ENCODE assay signal across 25 cellular contexts in genomic region chr21:25887646-25888321, GRCh38.
DNase-seq lines count a peak whose midpoint lies in the region; ATAC-seq and TF ChIP-seq lines count a peak whose summit lies in the region.
"Had no signal": no experiment of that assay in that cellular context is flagged by ENCODE, and none has a peak within 500 bp of the region (broad histone marks: within the 10 kb centered on the region; RNA-seq: fewer than 3 reads in every experiment).

No MANE protein-coding gene starts in this region.

- peak; percentile 10 for ATAC-seq in Right ventricle myocardium superior (ENCODE audit: poor library complexity)
- ATAC-seq: activated naive CD4-positive, alpha-beta T cell treated with anti-CD3 and anti-CD28 coated beads, Interleukin-2, amount 50 U/mL, for 72 hours; GM12878; psoas muscle; stimulated activated memory B cell treated with anti-CD40 and anti-IgM and Interleukin-4, amounts not matched to agents 10 μg/mL and 1 μg/mL and 100 μg/mL, for 72 hours had no signal

- no peak for TF ChIP-seq POLR2A in Peyer's patch (IDR thresholded peaks at IDR 0.05)

- H3K27ac ChIP-seq in left ventricle myocardium inferior (replicated peaks), result no peak overlapping the region
- H3K27ac ChIP-seq in mucosa of rectum (ENCODE audit: low read depth in 2 of 2, low read length in 2 of 2), result peak overlapping the region; percentile 78 to 83
- peak overlapping the region in 2 of 4 donors; percentile 28 to 57 for H3K27ac ChIP-seq in Peyer's patch
- H3K27ac ChIP-seq: ascending aorta, esophagus muscularis mucosa, psoas muscle, skin epidermis, testis had no signal

- intact Hi-C loops in Right ventricle myocardium superior (cut with DNase I) (no loop called here), left ventricle myocardium inferior (cut with micrococcal nuclease) (loop anchor here (10.0 kb wide), 1 partner anchor 827 kb away; no protein-coding TSS in a partner anchor), posterior vena cava (cut with DNase I) (loop anchor here (10.0 kb wide), 2 partner anchors 277 to 287 kb away; partner anchors contain the start of gene APP (in 1 of the 2))

- H3K4me1 ChIP-seq in left ventricle myocardium inferior (peaks cover 28% of the 10 kb centered on the region), mucosa of rectum (ENCODE audit: control insufficient read depth in 2 of 2, insufficient read depth in 2 of 2, low read length in 2 of 2) (peaks cover 19 to 45% of the 10 kb centered on the region in 2 donors), Peyer's patch (peaks cover 0 to 4% (median 0%) of the 10 kb centered on the region in 4 donors)
- H3K4me1 ChIP-seq: ascending aorta, psoas muscle, testis had no signal

- DNase-seq in Right ventricle myocardium superior, result no peak
- DNase-seq in left ventricle myocardium inferior, result no peak
- peak; percentile 90 for DNase-seq in kidney epithelial cell (ENCODE audit: low read depth)
- DNase-seq in stimulated activated CD4-positive, alpha-beta T cell treated with anti-CD3 and anti-CD28 coated beads, Interleukin-2, amount 100 ng/mL, for 24 hours, result no peak
- DNase-seq in posterior vena cava (ENCODE audit: low spot score), result no peak
- no peak for DNase-seq in cerebellar nuclear complex (lab: John Stamatoyannopoulos, UW)
- DNase-seq in Peyer's patch, result no peak
- DNase-seq: activated CD4-positive, CD25-positive, alpha-beta regulatory T cell treated with anti-CD3 and anti-CD28 coated beads, Interleukin-2, amount 50 U/mL, for 72 hours; CD8-positive, alpha-beta memory T cell; DMS79 treated with DMSO at 0.1 percent for 48 hours; effector CD8-positive, alpha-beta T cell; midbrain; NCI-H1694; NCI-H2171 treated with DMSO at 0.1 percent for 48 hours; NCI-H748 treated with DMSO at 0.1 percent for 48 hours; psoas muscle; T1000; testis had no signal

- peak overlapping the region in 1 of 2 donors; percentile 37 for H3K9ac ChIP-seq in mucosa of rectum (ENCODE audit: low read depth in 1 of 2, low read length in 2 of 2)

- H3K4me3 ChIP-seq in left ventricle myocardium inferior, result no peak overlapping the region
- H3K4me3 ChIP-seq in kidney epithelial cell (ENCODE audit: low read depth, low read length), result no peak overlapping the region
- H3K4me3 ChIP-seq in mucosa of rectum (ENCODE audit: low read length in 2 of 2), result peak overlapping the region; percentile 53 to 56
- H3K4me3 ChIP-seq in Peyer's patch, result no peak overlapping the region
- H3K4me3 ChIP-seq: ascending aorta, esophagus muscularis mucosa, GM12878, psoas muscle, skin epidermis, testis had no signal

- H3K36me3 ChIP-seq in left ventricle myocardium inferior (peaks cover 34% of the 10 kb centered on the region), kidney epithelial cell (ENCODE audit: control insufficient read depth, insufficient read depth, low read length) (peaks cover 1% of the 10 kb centered on the region), mucosa of rectum (ENCODE audit: control insufficient read depth in 2 of 2, insufficient read depth in 2 of 2, low read length in 2 of 2) (peaks cover 3 to 6% of the 10 kb centered on the region in 2 donors), Peyer's patch (peaks cover 0 to 9% (median 0%) of the 10 kb centered on the region in 3 donors)

- no peaks in the 10 kb centered on the region for H3K9me3 ChIP-seq in left ventricle myocardium inferior (replicated peaks)
- no peaks in the 10 kb centered on the region for H3K9me3 ChIP-seq in mucosa of rectum (ENCODE audit: control insufficient read depth in 2 of 2, low read length in 2 of 2)
- no peaks in the 10 kb centered on the region for H3K9me3 ChIP-seq in Peyer's patch
- H3K9me3 ChIP-seq: ascending aorta, esophagus muscularis mucosa, psoas muscle, testis had no signal

- H3K27me3 ChIP-seq in left ventricle myocardium inferior (ENCODE audit: low read depth) (no peaks in the 10 kb centered on the region), kidney epithelial cell (ENCODE audit: control insufficient read depth, insufficient read depth, low read length) (no peaks in the 10 kb centered on the region), mucosa of rectum (ENCODE audit: control insufficient read depth in 2 of 2, insufficient read depth in 2 of 2, low read length in 2 of 2) (no peaks in the 10 kb centered on the region), Peyer's patch (no peaks in the 10 kb centered on the region)
- H3K27me3 ChIP-seq: ascending aorta, esophagus muscularis mucosa, testis had no signal

- TF ChIP-seq CTCF in left ventricle myocardium inferior (IDR thresholded peaks at IDR 0.05; ENCODE audit: borderline replicate concordance) (no peak), kidney epithelial cell (IDR thresholded peaks at IDR 0.05; ENCODE audit: insufficient read depth, low read length, poor library complexity, severe bottlenecking) (no peak), Peyer's patch (IDR thresholded peaks at IDR 0.05) (no peak)

Comparison
In these comparisons a context has a peak if more than half of its experiments do, and no peak if none do; other contexts are left out.
1. H3K4me3 ChIP-seq: peak in mucosa of rectum (2 of 2); none in left ventricle myocardium inferior (single experiment), kidney epithelial cell (single experiment) and Peyer's patch (0 of 4).